ENCODE assay signal across 1 cellular context in genomic region chr5:150847334-150847695, GRCh38.
TF ChIP-seq lines count a peak whose summit lies in the region.

No MANE protein-coding gene starts in this region.

TF ChIP-seq in GM23338, 12 proteins besides CTCF, POLR2A, EP300 and RAD21 (continued from another document):
- TF ChIP-seq ZNF462 (CRISPR knock-in tag; IDR thresholded peaks at IDR 0.05) (no peak), NANOG (IDR thresholded peaks at IDR 0.05; ENCODE audit: borderline replicate concordance) (no peak), ZNF331 (CRISPR knock-in tag; IDR thresholded peaks at IDR 0.05; ENCODE audit: low read depth) (no peak), STAT1 (IDR thresholded peaks at IDR 0.05; ENCODE audit: unreplicated experiment) (no peak)
